9 cellular contexts compared by ENCODE assay signal in genomic region chr11:92211576-92212167, GRCh38. TPM values are rescaled to one million over a fixed set of nuclear protein-coding genes. Genes with fewer than 3 reads are reported as not detected.
DNase-seq lines count a peak whose midpoint lies in the region; ATAC-seq and TF ChIP-seq lines count a peak whose summit lies in the region.
"Had no signal": no experiment of that assay in that cellular context is flagged by ENCODE, and none has a peak within 500 bp of the region (broad histone marks: within the 10 kb centered on the region; RNA-seq: fewer than 3 reads in every experiment).

No MANE protein-coding gene starts in this region.

- H3K27ac ChIP-seq in right cardiac atrium (ENCODE audit: low read length), result no peak overlapping the region
- no peak overlapping the region for H3K27ac ChIP-seq in tibial artery

- intact Hi-C loops in right cardiac atrium (cut with DNase I), result loop anchor here in 1 of 4 donors (10.0 kb wide), 1 partner anchor 673 kb away; no protein-coding TSS in a partner anchor
- intact Hi-C loops in tibial artery (cut with DNase I; ENCODE audit: low total_unique reads), result loop anchor here (10.0 kb wide), 1 partner anchor 673 kb away; no protein-coding TSS in a partner anchor

- 58% methylated on average over 5 of the region's 5 CpGs for WGBS in right cardiac atrium

- no peaks in the 10 kb centered on the region for H3K36me3 ChIP-seq in tibial artery

- TF ChIP-seq CTCF in tibial artery (IDR thresholded peaks at IDR 0.05), result peak; percentile 57 to 65

- H3K9me3 ChIP-seq in right cardiac atrium (ENCODE audit: control insufficient read depth, low read length) (no peaks in the 10 kb centered on the region), tibial artery (no peaks in the 10 kb centered on the region)

- no peak overlapping the region for H3K4me3 ChIP-seq in right cardiac atrium (ENCODE audit: low read length)
- H3K4me3 ChIP-seq in tibial artery, result no peak overlapping the region

- no peaks in the 10 kb centered on the region for H3K4me1 ChIP-seq in right cardiac atrium (ENCODE audit: control insufficient read depth, insufficient read depth, low read length)
- no peaks in the 10 kb centered on the region for H3K4me1 ChIP-seq in tibial artery

- H3K27me3 ChIP-seq in right cardiac atrium (ENCODE audit: control insufficient read depth, insufficient read depth) (no peaks in the 10 kb centered on the region), tibial artery (no peaks in the 10 kb centered on the region)

- peak; percentile 48 to 70 for ATAC-seq in right cardiac atrium
- no peak for ATAC-seq in HG03521 (IDR thresholded peaks at IDR 0.05; ENCODE audit: unreplicated experiment)
- ATAC-seq: CD8-positive, alpha-beta T cell had no signal

- DNase-seq in NCI-H2227 (lab: John Stamatoyannopoulos, UW; ENCODE audit: unreplicated experiment), result peak; percentile 3
- no peak for DNase-seq in NCI-H2227 treated with DMSO at 0.1 percent for 48 hours (lab: John Stamatoyannopoulos, UW)
- DNase-seq in SK-N-DZ (ENCODE audit: low spot score), result peak; percentile 85
- DNase-seq in right cardiac atrium, result peak; percentile 15 to 62 (median 55)
- peak in 1 of 2 donors; percentile 68 for DNase-seq in tibial artery
- DNase-seq in activated T-cell treated with anti-CD3 and anti-CD28 coated beads, Interleukin-2, amount 50 U/mL, for 48 hours, result no peak
- no peak for DNase-seq in SKM-1 treated with dmso at 0.1 percent for 144 hours (lab: John Stamatoyannopoulos, UW; ENCODE audit: unreplicated experiment)
- DNase-seq: CD8-positive, alpha-beta T cell had no signal

RNA-seq across cellular contexts. Expression of gene FAT3, which starts 12.9 kb away (rescaled TPM):
- 8.7 and 9.5 TPM in 2 replicates for polyA plus RNA-seq in SK-N-DZ (2014; cell fraction: cytosol; rRNA removed)
- 8.3 and 13.9 TPM in 2 replicates for polyA plus RNA-seq in SK-N-DZ (2014; cell fraction: nucleus; rRNA removed)
- 1 to 10 TPM; 1.1 to 3.0 (median 1.3) TPM for total RNA-seq in right cardiac atrium
- polyA plus RNA-seq in right cardiac atrium, result 0.25 TPM
- total RNA-seq: CD8-positive, alpha-beta T cell had no signal

Comparison
In these comparisons a context has a peak if more than half of its experiments do, and no peak if none do; other contexts are left out.
1. DNase-seq: peak in NCI-H2227 (single experiment), SK-N-DZ (single experiment) and right cardiac atrium (3 of 3); none in NCI-H2227 treated with DMSO at 0.1 percent for 48 hours (single experiment), activated T-cell treated with anti-CD3 and anti-CD28 coated beads, Interleukin-2, amount 50 U/mL, for 48 hours (0 of 2) and SKM-1 treated with dmso at 0.1 percent for 144 hours (single experiment).